9 cellular contexts compared by ENCODE assay signal in genomic region chr7:74365320-74366022, GRCh38.
DNase-seq lines count a peak whose midpoint lies in the region; ATAC-seq and TF ChIP-seq lines count a peak whose summit lies in the region.
"Had no signal": no experiment of that assay in that cellular context is flagged by ENCODE, and none has a peak within 500 bp of the region (broad histone marks: within the 10 kb centered on the region; RNA-seq: fewer than 3 reads in every experiment).

No MANE protein-coding gene starts in this region.

- H3K9me3 ChIP-seq in gastroesophageal sphincter (no peaks in the 10 kb centered on the region), psoas muscle (no peaks in the 10 kb centered on the region), T-helper 17 cell (ENCODE audit: control insufficient read depth, low read length, poor library complexity, severe bottlenecking) (no peaks in the 10 kb centered on the region)

- H3K36me3 ChIP-seq in gastroesophageal sphincter (peaks cover 0 to 45% of the 10 kb centered on the region in 2 donors), psoas muscle (ENCODE audit: insufficient read depth in 1 of 2, low read depth in 1 of 2) (no peaks in the 10 kb centered on the region)

- H3K4me1 Mint-ChIP-seq in T-helper 17 cell, result no peaks in the 10 kb centered on the region

- H3K27me3 ChIP-seq in gastroesophageal sphincter, result no peaks in the 10 kb centered on the region
- H3K27me3 ChIP-seq in psoas muscle (ENCODE audit: insufficient read depth in 3 of 3, low read length in 2 of 3), result no peaks in the 10 kb centered on the region

- no peak overlapping the region for H3K27ac Mint-ChIP-seq in T-helper 17 cell
- H3K27ac Mint-ChIP-seq: memory B cell had no signal

- CTCF ChIA-PET in RWPE1 (lab: Yijun Ruan, JAX), result no interaction called here

- H3K27ac ChIP-seq in RWPE1, result peak overlapping the region; percentile 10; the same call in 1 of the 2 replicates
- H3K27ac ChIP-seq in gastroesophageal sphincter, result no peak overlapping the region
- H3K27ac ChIP-seq in psoas muscle, result no peak overlapping the region

- no peak overlapping the region for H3K4me3 Mint-ChIP-seq in T-helper 17 cell
- H3K4me3 Mint-ChIP-seq: memory B cell had no signal

- ATAC-seq in gastroesophageal sphincter, result peak; percentile 89
- peak; percentile 37 to 73 (median 53) for ATAC-seq in psoas muscle
- ATAC-seq in T-helper 17 cell, result no peak
- no peak for ATAC-seq in HG03354 (IDR thresholded peaks at IDR 0.05; ENCODE audit: poor library complexity, severe bottlenecking, unreplicated experiment)
- no peak for ATAC-seq in HG03139 (IDR thresholded peaks at IDR 0.05; ENCODE audit: unreplicated experiment)

- POLR2A ChIA-PET in RWPE1 (lab: Yijun Ruan, JAX; ENCODE audit: low non-redundant PET), result no interaction called here

- no peaks in the 10 kb centered on the region for H3K4me1 ChIP-seq in gastroesophageal sphincter
- no peaks in the 10 kb centered on the region for H3K4me1 ChIP-seq in psoas muscle

- no peak for TF ChIP-seq EP300 in gastroesophageal sphincter (IDR thresholded peaks at IDR 0.05)

- intact Hi-C loops in psoas muscle (cut with DNase I), result loop anchor here in 1 of 2 donors (5.0 kb wide), 1 partner anchor 48 kb away; no protein-coding TSS in a partner anchor

- no peaks in the 10 kb centered on the region for H3K36me3 Mint-ChIP-seq in T-helper 17 cell (ENCODE audit: low read depth)

- no peak for TF ChIP-seq POLR2A in gastroesophageal sphincter (IDR thresholded peaks at IDR 0.05)

- H3K4me3 ChIP-seq in gastroesophageal sphincter (no peak overlapping the region), psoas muscle (no peak overlapping the region)

- H3K27me3 Mint-ChIP-seq in T-helper 17 cell, result no peaks in the 10 kb centered on the region
- H3K27me3 Mint-ChIP-seq: memory B cell had no signal

- no peak for TF ChIP-seq CTCF in RWPE1 (conservative IDR thresholded peaks at IDR 0.05; ENCODE audit: low read depth)
- no peak for TF ChIP-seq CTCF in gastroesophageal sphincter (IDR thresholded peaks at IDR 0.05)
- TF ChIP-seq CTCF in psoas muscle (IDR thresholded peaks at IDR 0.05), result no peak

- peak; percentile 59 for DNase-seq in DMS53 (lab: John Stamatoyannopoulos, UW)
- no peak for DNase-seq in DMS53 treated with DMSO at 0.1 percent for 48 hours (lab: John Stamatoyannopoulos, UW; ENCODE audit: unreplicated experiment)
- peak; percentile 93 for DNase-seq in RWPE1 (ENCODE audit: low spot score)
- DNase-seq in psoas muscle, result peak; percentile 38 to 67
- no peak for DNase-seq in T-helper 17 cell

- WGBS in gastroesophageal sphincter (ENCODE audit: low coverage in 1 of 2), 2 donors, result 40 to 75% methylated on average over 1 to 3 of the region's 10 CpGs
- 41 to 44% (median 42%) methylated on average over 10 of the region's 10 CpGs for WGBS in psoas muscle, 3 donors

Comparison
In these comparisons a context has a peak if more than half of its experiments do, and no peak if none do; other contexts are left out.
1. DNase-seq: peak in DMS53 (single experiment), RWPE1 (single experiment) and psoas muscle (2 of 2); none in DMS53 treated with DMSO at 0.1 percent for 48 hours (single experiment) and T-helper 17 cell (0 of 3).
2. ATAC-seq: peak in gastroesophageal sphincter (single experiment) and psoas muscle (4 of 4); none in T-helper 17 cell (single experiment), HG03354 (single experiment) and HG03139 (single experiment).